ENCODE assay signal across 8 cellular contexts in the genomic region with DNA sequence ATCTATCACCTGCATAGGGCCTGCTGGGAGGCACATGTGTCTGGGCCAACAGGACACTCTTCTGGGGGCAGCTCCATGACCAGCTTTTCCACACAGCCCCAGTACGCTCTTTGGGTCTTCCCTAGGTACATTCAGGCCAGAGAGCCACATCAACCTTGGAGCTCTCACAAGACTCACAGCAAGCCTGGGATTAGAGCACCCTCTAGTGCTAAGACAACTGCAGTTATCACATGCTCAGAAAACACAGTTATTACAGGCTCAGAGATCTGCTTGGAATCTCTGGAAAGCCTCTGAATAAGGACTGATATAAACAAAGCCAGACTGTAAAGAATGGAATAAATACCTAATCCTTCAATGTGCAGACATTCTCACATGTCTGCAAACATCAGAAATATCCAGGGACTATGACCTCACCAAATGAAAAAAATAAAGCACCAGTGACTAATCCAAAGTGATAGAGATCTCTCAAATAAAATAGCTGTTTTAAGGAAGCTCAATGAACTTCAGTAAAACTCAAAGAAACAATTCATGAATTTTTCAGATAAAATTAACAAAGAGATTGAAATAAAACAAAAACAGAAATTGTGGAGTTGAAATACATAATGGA.
DNase-seq lines count a peak whose midpoint lies in the region; ATAC-seq and TF ChIP-seq lines count a peak whose summit lies in the region.

No MANE protein-coding gene starts in this region.

- DNase-seq in activated CD4-positive, alpha-beta T cell treated with anti-CD3 and anti-CD28 coated beads for 36 hours: peak; percentile 51
- no peak for DNase-seq in activated CD4-positive, alpha-beta T cell treated with anti-CD3 and anti-CD28 coated beads, Interleukin-2, amount 50 U/mL, for 4 hours
- DNase-seq in HCT116 (ENCODE audit: low read depth, low spot score): peak; percentile 40
- DNase-seq in NCI-H2081 treated with DMSO at 0.1 percent for 48 hours (lab: John Stamatoyannopoulos, UW): peak; percentile 37
- peak; percentile 17 to 61 (median 29) for DNase-seq in body of pancreas
- peak; percentile 85 for DNase-seq in mesendoderm
- no peak for DNase-seq in cerebellar nuclear complex (lab: John Stamatoyannopoulos, UW)
- no peak for DNase-seq in midbrain (lab: John Stamatoyannopoulos, UW)

- H3K4me1 ChIP-seq in HCT116 (ENCODE audit: control insufficient read depth in 1 of 2, insufficient read depth in 2 of 2, low read length in 2 of 2) (no peaks in the 10 kb centered on the region), body of pancreas (no peaks in the 10 kb centered on the region), mesendoderm (ENCODE audit: control insufficient read depth, low read depth, low read length) (no peaks in the 10 kb centered on the region)

- WGBS in body of pancreas, 2 donors: 60 to 81% methylated on average over 1 of the region's 1 CpG
- WGBS in mesendoderm (ENCODE audit: extremely low coverage, insufficient coverage, low lambda C conversion rate): no CpG with 5 or more reads among the region's 1 CpG

- H3K4me3 Mint-ChIP-seq in activated CD4-positive, alpha-beta T cell treated with anti-CD3 and anti-CD28 coated beads for 36 hours: no peak overlapping the region

- peaks cover 2% of the 10 kb centered on the region for H3K36me3 Mint-ChIP-seq in activated CD4-positive, alpha-beta T cell treated with anti-CD3 and anti-CD28 coated beads for 36 hours (ENCODE audit: low read depth)

- H3K79me1 ChIP-seq in mesendoderm (ENCODE audit: low read length): no peaks in the 10 kb centered on the region

- ATAC-seq in activated CD4-positive, alpha-beta T cell treated with anti-CD3 and anti-CD28 coated beads for 36 hours: peak; percentile 60
- peak; percentile 96 for ATAC-seq in HCT116
- ATAC-seq in body of pancreas: peak; percentile 58

- peaks cover 4% of the 10 kb centered on the region for H3K9me3 Mint-ChIP-seq in activated CD4-positive, alpha-beta T cell treated with anti-CD3 and anti-CD28 coated beads for 36 hours (ENCODE audit: low read depth)

- H3K23ac ChIP-seq in mesendoderm (ENCODE audit: low read length): no peak overlapping the region

- intact Hi-C loops in activated CD4-positive, alpha-beta T cell treated with anti-CD3 and anti-CD28 coated beads for 36 hours (cut with DNase I, micrococcal nuclease): loop anchor here (2.0 to 10.0 kb wide), 3 partner anchors 349 to 693 kb away; no protein-coding TSS in a partner anchor
- intact Hi-C loops in HCT116 (cut with micrococcal nuclease): loop anchor here (1.0 to 5.0 kb wide), 2 partner anchors 692 to 706 kb away; no protein-coding TSS in a partner anchor
- intact Hi-C loops in body of pancreas (cut with DNase I): no loop called here

- no peak overlapping the region for H3K4ac ChIP-seq in mesendoderm (ENCODE audit: low read depth, low read length)

- TF ChIP-seq CTCF in HCT116 (IDR thresholded peaks at IDR 0.05 in 2 of 3, conservative IDR thresholded peaks at IDR 0.05 in 1 of 3; ENCODE audit: borderline replicate concordance in 1 of 3, insufficient read depth in 1 of 3, low read depth in 2 of 3, low read length in 2 of 3): peak; percentile 41 to 72 (median 64); a peak in 5 of 6 replicates
- peak in 6 of 7 experiments; percentile 26 to 65 (median 51) for TF ChIP-seq CTCF in body of pancreas (IDR thresholded peaks at IDR 0.05)

- H2BK120ac ChIP-seq in mesendoderm (ENCODE audit: low read depth, low read length): no peak overlapping the region

- peak; percentile 81 for TF ChIP-seq RAD21 in HCT116 (IDR thresholded peaks at IDR 0.05; ENCODE audit: low read depth)

- no peak overlapping the region for H3K18ac ChIP-seq in mesendoderm (ENCODE audit: low read length)

- no peaks in the 10 kb centered on the region for H3K27me3 ChIP-seq in HCT116 (ENCODE audit: insufficient read depth, low read length)
- no peaks in the 10 kb centered on the region for H3K27me3 ChIP-seq in body of pancreas
- no peaks in the 10 kb centered on the region for H3K27me3 ChIP-seq in mesendoderm (ENCODE audit: insufficient read depth, low read length, poor library complexity)

- POLR2A ChIA-PET in activated CD4-positive, alpha-beta T cell treated with anti-CD3 and anti-CD28 coated beads for 36 hours (lab: Charles Lee): interaction anchor here (0.6 kb wide), 1 partner anchor 425 kb away, joined by 3 read pairs; no protein-coding TSS in a partner anchor
- POLR2A ChIA-PET in HCT116 (lab: Charles Lee): no interaction called here

- H3K4me2 ChIP-seq in HCT116 (ENCODE audit: low read length) (no peak overlapping the region), mesendoderm (ENCODE audit: low read length) (no peak overlapping the region)

- H4K20me1 ChIP-seq in HCT116 (ENCODE audit: insufficient read depth): no peaks in the 10 kb centered on the region

- H3K9me3 ChIP-seq in HCT116 (ENCODE audit: control insufficient read depth in 1 of 2, insufficient read depth in 1 of 2, low read depth in 1 of 2, low read length in 2 of 2): no peaks in the 10 kb centered on the region
- no peaks in the 10 kb centered on the region for H3K9me3 ChIP-seq in body of pancreas

- H2AFZ ChIP-seq in HCT116 (ENCODE audit: low read depth, low read length, poor library complexity, severe bottlenecking): no peak overlapping the region

- H3K4me1 Mint-ChIP-seq in activated CD4-positive, alpha-beta T cell treated with anti-CD3 and anti-CD28 coated beads for 36 hours: no peaks in the 10 kb centered on the region

- RAD21 ChIA-PET in HCT116 (lab: Charles Lee; ENCODE audit: low non-redundant PET in 1 of 2, low total read pairs in 2 of 2, uncharacterized antibody in 2 of 2, unreplicated experiment in 2 of 2): interaction anchor here (0.7 to 1.3 kb wide), 3 partner anchors 89 to 707 kb away, joined by 3 to 5 read pairs (median 4); no protein-coding TSS in a partner anchor

- H2AK5ac ChIP-seq in mesendoderm (ENCODE audit: low read length): no peak overlapping the region

- CTCF ChIA-PET in activated CD4-positive, alpha-beta T cell treated with anti-CD3 and anti-CD28 coated beads for 36 hours (lab: Charles Lee): interaction anchor here (0.7 to 1.5 kb wide), 5 partner anchors 86 to 698 kb away, joined by 3 to 5 read pairs (median 3); no protein-coding TSS in a partner anchor
- CTCF ChIA-PET in HCT116 (lab: Charles Lee): interaction anchor here (0.7 to 1.8 kb wide), 12 partner anchors 9 to 763 kb away, joined by 3 to 8 read pairs (median 3); no protein-coding TSS in a partner anchor

- H3K79me2 ChIP-seq in HCT116 (ENCODE audit: insufficient read depth, low read length) (no peaks in the 10 kb centered on the region), mesendoderm (ENCODE audit: control insufficient read depth, insufficient read depth, low read length) (no peaks in the 10 kb centered on the region)

- no peak overlapping the region for H3K4me3 ChIP-seq in HCT116 (replicated peaks in 1 of 2; ENCODE audit: low read depth in 1 of 2, low read length in 2 of 2)
- no peak overlapping the region for H3K4me3 ChIP-seq in body of pancreas
- no peak overlapping the region for H3K4me3 ChIP-seq in mesendoderm (ENCODE audit: low read length)

- peaks cover 3% of the 10 kb centered on the region for H3K27me3 Mint-ChIP-seq in activated CD4-positive, alpha-beta T cell treated with anti-CD3 and anti-CD28 coated beads for 36 hours

- H4K5ac ChIP-seq in mesendoderm (ENCODE audit: low read length): no peak overlapping the region

- H3K27ac Mint-ChIP-seq in activated CD4-positive, alpha-beta T cell treated with anti-CD3 and anti-CD28 coated beads for 36 hours: no peak overlapping the region

- BruUV-seq in HCT116 (replicated peaks; lab: Mats Ljungman, UMichigan): no TSS peak

- H4K8ac ChIP-seq in mesendoderm (ENCODE audit: low read depth, low read length): no peak overlapping the region

- H3K56ac ChIP-seq in mesendoderm (ENCODE audit: low read length): no peak overlapping the region

- no peak for TF ChIP-seq POLR2A in HCT116 (IDR thresholded peaks at IDR 0.05; ENCODE audit: borderline replicate concordance, extremely low read depth, insufficient read depth, insufficient read length)
- TF ChIP-seq POLR2A in body of pancreas (IDR thresholded peaks at IDR 0.05): no peak

- no peak overlapping the region for H2BK5ac ChIP-seq in mesendoderm (ENCODE audit: low read length)

- no peak overlapping the region for H3K27ac ChIP-seq in HCT116 (ENCODE audit: low read depth, low read length)
- H3K27ac ChIP-seq in body of pancreas: no peak overlapping the region
- H3K27ac ChIP-seq in mesendoderm (ENCODE audit: low read depth, low read length): no peak overlapping the region

- no peaks in the 10 kb centered on the region for H3K9me2 ChIP-seq in HCT116 (ENCODE audit: insufficient read depth)

- no peak overlapping the region for H2BK15ac ChIP-seq in mesendoderm (replicated peaks; ENCODE audit: low read depth)

- H3K36me3 ChIP-seq in HCT116 (ENCODE audit: control insufficient read depth in 1 of 2, insufficient read depth in 2 of 2, low read length in 2 of 2): no peaks in the 10 kb centered on the region
- no peaks in the 10 kb centered on the region for H3K36me3 ChIP-seq in body of pancreas (replicated peaks in 1 of 2; ENCODE audit: insufficient read depth in 1 of 2, low read depth in 2 of 2)
- no peaks in the 10 kb centered on the region for H3K36me3 ChIP-seq in mesendoderm (ENCODE audit: control insufficient read depth, insufficient read depth, low read length)

- H3K9ac ChIP-seq in HCT116 (ENCODE audit: low read length) (no peak overlapping the region), mesendoderm (ENCODE audit: low read length) (no peak overlapping the region)

TF ChIP-seq in HCT116, 20 proteins besides CTCF, POLR2A, EP300 and RAD21 (continues in another document):
- TF ChIP-seq, protein P1, sequence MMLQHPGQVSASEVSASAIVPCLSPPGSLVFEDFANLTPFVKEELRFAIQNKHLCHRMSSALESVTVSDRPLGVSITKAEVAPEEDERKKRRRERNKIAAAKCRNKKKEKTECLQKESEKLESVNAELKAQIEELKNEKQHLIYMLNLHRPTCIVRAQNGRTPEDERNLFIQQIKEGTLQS (IDR thresholded peaks at IDR 0.05): no peak
- TF ChIP-seq TCF7L2 (IDR thresholded peaks at IDR 0.05; ENCODE audit: borderline replicate concordance, extremely low read depth, insufficient read depth, insufficient read length) (no peak), POLR2AphosphoS5 (IDR thresholded peaks at IDR 0.05; ENCODE audit: low read depth, low read length) (no peak), ZFX (IDR thresholded peaks at IDR 0.05) (no peak), CBX3 (IDR thresholded peaks at IDR 0.05; ENCODE audit: low read depth) (no peak)

Comparison
In these comparisons a context has a peak if more than half of its experiments do, and no peak if none do; other contexts are left out.
1. DNase-seq: peak in activated CD4-positive, alpha-beta T cell treated with anti-CD3 and anti-CD28 coated beads for 36 hours (single experiment), HCT116 (single experiment), NCI-H2081 treated with DMSO at 0.1 percent for 48 hours (single experiment), body of pancreas (4 of 4) and mesendoderm (single experiment); none in activated CD4-positive, alpha-beta T cell treated with anti-CD3 and anti-CD28 coated beads, Interleukin-2, amount 50 U/mL, for 4 hours (0 of 2), cerebellar nuclear complex (0 of 2) and midbrain (single experiment).
2. Peak in every context shown above with its lines, with median percentiles within 50 percentile points of each other: ATAC-seq.